15 cellular contexts compared by ENCODE assay signal in genomic region chr2:46836295-46837111, GRCh38.
DNase-seq lines count a peak whose midpoint lies in the region; ATAC-seq, FAIRE-seq and TF ChIP-seq lines count a peak whose summit lies in the region.
"Had no signal": no experiment of that assay in that cellular context is flagged by ENCODE, and none has a peak within 500 bp of the region (broad histone marks: within the 10 kb centered on the region; RNA-seq: fewer than 3 reads in every experiment).

No MANE protein-coding gene starts in this region.

- WGBS in right cardiac atrium = 62% methylated on average over 12 of the region's 12 CpGs

- no peaks in the 10 kb centered on the region for H3K36me3 ChIP-seq in left ventricle myocardium inferior

- FAIRE-seq in urothelium cell line (lab: Jason Lieb, UNC) = no peak

- ATAC-seq in SK-N-SH treated with all-trans-retinoic acid at 6 μM for 48 hours (peak; percentile 85), right cardiac atrium (peak; percentile 39 to 69), esophagus mucosa (no peak)
- ATAC-seq: activated T-cell treated with anti-CD3 and anti-CD28 coated beads, Interleukin-2, amount 50 U/mL, for 4 hours; body of pancreas; Panc1 had no signal

- no peak overlapping the region for H3K27ac ChIP-seq in left ventricle myocardium inferior (replicated peaks)
- no peak overlapping the region for H3K27ac ChIP-seq in right cardiac atrium (ENCODE audit: low read length)
- H3K27ac ChIP-seq: body of pancreas had no signal

- peak; percentile 20 for DNase-seq in cardiac septum (ENCODE audit: low spot score)
- DNase-seq in left ventricle myocardium inferior = no peak
- peak in 1 of 3 donors; percentile 67 for DNase-seq in right cardiac atrium
- DNase-seq in urothelium cell line (ENCODE audit: low spot score) = peak; percentile 76
- DNase-seq in GF-D8 (lab: John Stamatoyannopoulos, UW) = no peak
- no peak for DNase-seq in NCI-H1436 (lab: John Stamatoyannopoulos, UW)
- DNase-seq: activated CD4-positive, alpha-beta T cell treated with anti-CD3 and anti-CD28 coated beads, Interleukin-2, amount 10 ng/mL, durations not matched to agents 24 days and 14 days; activated T-cell treated with anti-CD3 and anti-CD28 coated beads, Interleukin-2, amount 50 U/mL, for 4 hours; DMS 273 treated with DMSO at 0.1 percent for 48 hours; MV-4-11; NCI-H446 treated with DMSO at 0.1 percent for 48 hours had no signal

- H3K9me3 ChIP-seq in left ventricle myocardium inferior (replicated peaks) (no peaks in the 10 kb centered on the region), right cardiac atrium (ENCODE audit: control insufficient read depth, low read length) (no peaks in the 10 kb centered on the region)
- H3K9me3 ChIP-seq: body of pancreas had no signal

- H3K4me1 ChIP-seq in left ventricle myocardium inferior (peaks cover 11% of the 10 kb centered on the region), right cardiac atrium (ENCODE audit: control insufficient read depth, insufficient read depth, low read length) (peaks cover 8% of the 10 kb centered on the region)
- H3K4me1 ChIP-seq: body of pancreas had no signal

- intact Hi-C loops in cardiac septum (cut with DNase I) (no loop called here), left ventricle myocardium inferior (cut with micrococcal nuclease) (no loop called here), right cardiac atrium (cut with DNase I) (no loop called here)

- H3K27me3 ChIP-seq in left ventricle myocardium inferior (ENCODE audit: low read depth) (no peaks in the 10 kb centered on the region), right cardiac atrium (ENCODE audit: control insufficient read depth, insufficient read depth) (no peaks in the 10 kb centered on the region)
- H3K27me3 ChIP-seq: body of pancreas had no signal

- H3K4me3 ChIP-seq in left ventricle myocardium inferior (no peak overlapping the region), right cardiac atrium (ENCODE audit: low read length) (no peak overlapping the region)
- H3K4me3 ChIP-seq: body of pancreas had no signal

- TF ChIP-seq CTCF in left ventricle myocardium inferior (IDR thresholded peaks at IDR 0.05; ENCODE audit: borderline replicate concordance) = no peak

TF ChIP-seq in SK-N-SH treated with all-trans-retinoic acid at 6 μM for 48 hours, 23 proteins besides CTCF, POLR2A, EP300 and RAD21:
- no peak for TF ChIP-seq PATZ1 (CRISPR knock-in tag; IDR thresholded peaks at IDR 0.05; ENCODE audit: borderline replicate concordance)
- TF ChIP-seq CSRNP3 (CRISPR knock-in tag; IDR thresholded peaks at IDR 0.05) = no peak
- TF ChIP-seq BACH2 (CRISPR knock-in tag; IDR thresholded peaks at IDR 0.05; ENCODE audit: borderline replicate concordance) = no peak
- TF ChIP-seq, protein P1, sequence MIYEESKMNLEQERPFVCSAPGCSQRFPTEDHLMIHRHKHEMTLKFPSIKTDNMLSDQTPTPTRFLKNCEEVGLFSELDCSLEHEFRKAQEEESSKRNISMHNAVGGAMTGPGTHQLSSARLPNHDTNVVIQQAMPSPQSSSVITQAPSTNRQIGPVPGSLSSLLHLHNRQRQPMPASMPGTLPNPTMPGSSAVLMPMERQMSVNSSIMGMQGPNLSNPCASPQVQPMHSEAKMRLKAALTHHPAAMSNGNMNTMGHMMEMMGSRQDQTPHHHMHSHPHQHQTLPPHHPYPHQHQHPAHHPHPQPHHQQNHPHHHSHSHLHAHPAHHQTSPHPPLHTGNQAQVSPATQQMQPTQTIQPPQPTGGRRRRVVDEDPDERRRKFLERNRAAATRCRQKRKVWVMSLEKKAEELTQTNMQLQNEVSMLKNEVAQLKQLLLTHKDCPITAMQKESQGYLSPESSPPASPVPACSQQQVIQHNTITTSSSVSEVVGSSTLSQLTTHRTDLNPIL (CRISPR knock-in tag; IDR thresholded peaks at IDR 0.05; ENCODE audit: low read depth) = no peak
- no peak for TF ChIP-seq ESRRG (CRISPR knock-in tag; IDR thresholded peaks at IDR 0.05)
- no peak for TF ChIP-seq ZFP3 (CRISPR knock-in tag; IDR thresholded peaks at IDR 0.05)
- no peak for TF ChIP-seq ZNF8 (CRISPR knock-in tag; IDR thresholded peaks at IDR 0.05)
- no peak for TF ChIP-seq ISL1 (CRISPR knock-in tag; IDR thresholded peaks at IDR 0.05)
- no peak for TF ChIP-seq POU6F1 (CRISPR knock-in tag; IDR thresholded peaks at IDR 0.05; ENCODE audit: borderline replicate concordance, low read depth)
- no peak for TF ChIP-seq ARNTL (CRISPR knock-in tag; IDR thresholded peaks at IDR 0.05; ENCODE audit: borderline replicate concordance, low read depth)
- no peak for TF ChIP-seq PPARA (CRISPR knock-in tag; IDR thresholded peaks at IDR 0.05; ENCODE audit: borderline replicate concordance)
- TF ChIP-seq GLIS3 (CRISPR knock-in tag; IDR thresholded peaks at IDR 0.05) = no peak
- no peak for TF ChIP-seq ZC3H10 (CRISPR knock-in tag; IDR thresholded peaks at IDR 0.05)
- no peak for TF ChIP-seq TCF4 (CRISPR knock-in tag; IDR thresholded peaks at IDR 0.05; ENCODE audit: borderline replicate concordance)
- TF ChIP-seq OSR1 (CRISPR knock-in tag; IDR thresholded peaks at IDR 0.05) = no peak
- no peak for TF ChIP-seq ZNF565 (CRISPR knock-in tag; conservative IDR thresholded peaks at IDR 0.05; ENCODE audit: low read depth)
- TF ChIP-seq SNAI2 (CRISPR knock-in tag; IDR thresholded peaks at IDR 0.05) = no peak
- TF ChIP-seq ZFP30 (CRISPR knock-in tag; IDR thresholded peaks at IDR 0.05) = no peak
- no peak for TF ChIP-seq RARB (CRISPR knock-in tag; IDR thresholded peaks at IDR 0.05)
TF ChIP-seq in SK-N-SH treated with all-trans-retinoic acid at 6 μM for 48 hours: peak in this region for 0.

Comparison
In these comparisons a context has a peak if more than half of its experiments do, and no peak if none do; other contexts are left out.
1. DNase-seq: peak in cardiac septum (single experiment) and urothelium cell line (single experiment); none in left ventricle myocardium inferior (single experiment), GF-D8 (single experiment) and NCI-H1436 (single experiment).